In the genomic region with DNA sequence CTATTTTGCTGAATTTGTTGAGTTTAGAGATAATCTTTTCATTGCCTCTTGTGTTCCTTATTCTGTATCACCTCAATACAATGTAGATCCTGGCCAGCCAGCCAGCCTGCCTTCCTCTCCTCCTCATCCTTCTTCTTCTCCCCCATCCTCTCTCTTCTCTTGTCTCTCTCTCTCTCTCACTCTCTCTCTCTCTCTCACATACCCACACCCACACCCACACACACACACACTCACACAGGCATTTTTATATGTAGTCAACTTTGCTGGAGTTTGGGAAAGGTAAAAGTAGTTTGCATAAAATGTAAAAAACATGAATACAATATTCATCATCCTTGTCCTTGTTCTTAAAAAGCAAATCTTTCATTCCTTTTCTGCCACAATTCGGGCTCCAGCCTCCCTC, we compare ENCODE assay signal across 10 cellular contexts.
DNase-seq lines count a peak whose midpoint lies in the region; ATAC-seq and TF ChIP-seq lines count a peak whose summit lies in the region.
"Had no signal": no experiment of that assay in that cellular context is flagged by ENCODE, and none has a peak within 500 bp of the region (broad histone marks: within the 10 kb centered on the region; RNA-seq: fewer than 3 reads in every experiment).

No MANE protein-coding gene starts in this region.

- no peak for DNase-seq in activated T-cell treated with anti-CD3 and anti-CD28 coated beads, Interleukin-2, amount 50 U/mL, for 72 hours
- no peak for DNase-seq in activated T-cell treated with anti-CD3 and anti-CD28 coated beads, Interleukin-2, amount 50 U/mL, for 48 hours
- DNase-seq in mammary epithelial cell: no peak
- no peak for DNase-seq in transverse colon
- DNase-seq in NCI-H748 (lab: John Stamatoyannopoulos, UW; ENCODE audit: unreplicated experiment): no peak
- DNase-seq: NCI-H1048 had no signal

- TF ChIP-seq CTCF in mammary epithelial cell (conservative IDR thresholded peaks at IDR 0.05 in 1 of 2, IDR thresholded peaks at IDR 0.05 in 1 of 2; ENCODE audit: extremely low read depth in 1 of 2, insufficient read depth in 1 of 2, low read depth in 1 of 2, low read length in 2 of 2): no peak
- TF ChIP-seq CTCF in transverse colon (IDR thresholded peaks at IDR 0.05): no peak

- CTCF ChIA-PET in mammary epithelial cell (lab: Charles Lee; ENCODE audit: low non-redundant PET): no interaction called here

- peaks cover 0 to 4% of the 10 kb centered on the region in 2 donors for H3K9me3 Mint-ChIP-seq in activated T-cell treated with anti-CD3 and anti-CD28 coated beads, Interleukin-2, amount 50 U/mL, for 72 hours

- in situ Hi-C loops in mammary epithelial cell (cut with MboI; ENCODE audit: low sequenced_read_pairs in 2 of 2): no loop called here
- in situ Hi-C loops in transverse colon (cut with MboI; ENCODE audit: low pct_ligation_motif_present in 1 of 4, low pct_unique_long_range_greater_than_20kb in 1 of 4, low sequenced_read_pairs in 3 of 4): loop anchor here in 1 of 4 donors (10.0 kb wide), 1 partner anchor 50 kb away; no protein-coding TSS in a partner anchor

- H3K27me3 ChIP-seq in mammary epithelial cell (ENCODE audit: insufficient read depth, low read length) (no peaks in the 10 kb centered on the region), mononuclear cell (ENCODE audit: insufficient read depth, low read length) (no peaks in the 10 kb centered on the region), transverse colon (no peaks in the 10 kb centered on the region)

- H3K4me3 ChIP-seq in mammary epithelial cell (replicated peaks in 1 of 3; ENCODE audit: insufficient read depth in 1 of 3, low read depth in 2 of 3, low read length in 3 of 3) (no peak overlapping the region), mononuclear cell (ENCODE audit: low read length) (peak overlapping the region; percentile 27), transverse colon (peak overlapping the region in 2 of 4 donors; percentile 20 to 30)
- H3K4me3 ChIP-seq: prostate gland had no signal

- no peaks in the 10 kb centered on the region for H3K27me3 Mint-ChIP-seq in activated T-cell treated with anti-CD3 and anti-CD28 coated beads, Interleukin-2, amount 50 U/mL, for 72 hours (ENCODE audit: low read depth)

- H3K27ac ChIP-seq in mammary epithelial cell (ENCODE audit: insufficient read depth, low read depth, low read length): no peak overlapping the region
- peak overlapping the region; percentile 79 to 92 (median 88) for H3K27ac ChIP-seq in transverse colon

- H3K4me1 ChIP-seq in mammary epithelial cell (ENCODE audit: insufficient read depth, low read length): peaks cover 1% of the 10 kb centered on the region
- peaks cover 65% of the 10 kb centered on the region for H3K4me1 ChIP-seq in mononuclear cell (ENCODE audit: insufficient read depth, low read length)
- H3K4me1 ChIP-seq in transverse colon: peaks cover 8 to 22% (median 19%) of the 10 kb centered on the region in 4 donors
- H3K4me1 ChIP-seq: prostate gland had no signal

- no peak for TF ChIP-seq POLR2A in transverse colon (IDR thresholded peaks at IDR 0.05)

- H3K9me3 ChIP-seq in mammary epithelial cell (replicated peaks; ENCODE audit: insufficient read depth, low read length) (no peaks in the 10 kb centered on the region), mononuclear cell (ENCODE audit: low read depth, low read length) (no peaks in the 10 kb centered on the region), transverse colon (no peaks in the 10 kb centered on the region)
- H3K9me3 ChIP-seq: prostate gland had no signal

- H3K9ac ChIP-seq in mammary epithelial cell (ENCODE audit: insufficient read depth, low read length): no peak overlapping the region

- H3K79me2 ChIP-seq in mammary epithelial cell (ENCODE audit: insufficient read depth, low read length): no peaks in the 10 kb centered on the region

- H2AFZ ChIP-seq in mammary epithelial cell (ENCODE audit: low read depth, low read length): peak overlapping the region; percentile 65

- dilution Hi-C loops in mammary epithelial cell (cut with HindIII; ENCODE audit: low sequenced_read_pairs): no loop called here

- no peaks in the 10 kb centered on the region for H4K20me1 ChIP-seq in mammary epithelial cell (ENCODE audit: insufficient read depth, low read length)

- peak overlapping the region; percentile 74 for H3K27ac Mint-ChIP-seq in activated T-cell treated with anti-CD3 and anti-CD28 coated beads, Interleukin-2, amount 50 U/mL, for 72 hours

- no peak for TF ChIP-seq EP300 in transverse colon (IDR thresholded peaks at IDR 0.05; ENCODE audit: low read depth)

- intact Hi-C loops in mammary epithelial cell (cut with micrococcal nuclease) (no loop called here), transverse colon (cut with DNase I; ENCODE audit: low total_unique reads) (no loop called here)

- H3K4me3 Mint-ChIP-seq in activated T-cell treated with anti-CD3 and anti-CD28 coated beads, Interleukin-2, amount 50 U/mL, for 72 hours: peak overlapping the region in 1 of 2 donors; percentile 60

- ATAC-seq in activated T-cell treated with anti-CD3 and anti-CD28 coated beads, Interleukin-2, amount 50 U/mL, for 72 hours (replicated peaks in 1 of 2): no peak
- ATAC-seq in HG03045 (IDR thresholded peaks at IDR 0.05; ENCODE audit: unreplicated experiment) (no peak), GM18867 (IDR thresholded peaks at IDR 0.05; ENCODE audit: unreplicated experiment) (no peak)

- H3K36me3 Mint-ChIP-seq in activated T-cell treated with anti-CD3 and anti-CD28 coated beads, Interleukin-2, amount 50 U/mL, for 72 hours (ENCODE audit: insufficient read depth in 2 of 2): no peaks in the 10 kb centered on the region

- no peak overlapping the region for H3K4me2 ChIP-seq in mammary epithelial cell (ENCODE audit: insufficient read depth, low read depth, low read length)

- no TSS peak for BruUV-seq in mammary epithelial cell (replicated peaks; lab: Mats Ljungman, UMichigan)

- WGBS in mammary epithelial cell (ENCODE audit: low coverage, missing lambda C conversion rate): 42% methylated on average over 1 of the region's 1 CpG
- WGBS in transverse colon (ENCODE audit: low coverage in 1 of 2), 2 donors: 15 to 38% methylated on average over 1 of the region's 1 CpG

- peaks cover 10% of the 10 kb centered on the region for H3K4me1 Mint-ChIP-seq in activated T-cell treated with anti-CD3 and anti-CD28 coated beads, Interleukin-2, amount 50 U/mL, for 72 hours (ENCODE audit: low read depth)

- H3K36me3 ChIP-seq in mammary epithelial cell (ENCODE audit: insufficient read depth, low read length) (no peaks in the 10 kb centered on the region), transverse colon (no peaks in the 10 kb centered on the region)
- H3K36me3 ChIP-seq: prostate gland had no signal
